Comparison of ENCODE assay signal across 1 cellular context in the genomic region with DNA sequence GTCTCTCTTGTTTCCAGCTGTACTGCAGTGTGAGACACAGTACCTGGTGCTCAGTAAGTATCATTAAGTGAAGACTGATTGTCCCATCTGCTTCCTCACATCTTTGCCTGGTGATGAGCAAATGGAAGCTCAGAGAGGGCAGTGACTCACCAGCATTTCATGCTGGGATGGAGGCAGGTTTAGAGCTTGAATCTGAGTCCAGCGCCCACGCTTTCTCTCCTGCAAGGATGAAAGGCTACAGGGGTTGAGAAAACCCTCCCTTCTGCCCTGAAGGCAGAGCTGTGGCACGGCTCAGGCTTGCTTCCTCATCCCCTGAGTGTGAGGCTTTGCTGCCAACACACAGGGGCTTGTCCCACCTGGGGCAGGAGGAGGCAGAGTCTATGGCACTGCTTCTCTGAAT.
TF ChIP-seq lines count a peak whose summit lies in the region.

No MANE protein-coding gene starts in this region.

TF ChIP-seq in SK-N-SH, 30 proteins besides CTCF, POLR2A, EP300 and RAD21:
- TF ChIP-seq SMC3 (IDR thresholded peaks at IDR 0.05; ENCODE audit: low read depth, low read length) (no peak), USF1 (IDR thresholded peaks at IDR 0.05; ENCODE audit: borderline replicate concordance, low read depth) (no peak), ZBTB33 (IDR thresholded peaks at IDR 0.05; ENCODE audit: borderline replicate concordance, low read depth) (no peak), PBX3 (IDR thresholded peaks at IDR 0.05) (0 out of 2 replicates have a peak, but pooled peaks have one; percentile 14), NRF1 (IDR thresholded peaks at IDR 0.05; ENCODE audit: low read depth, low read length) (no peak), TCF12 (IDR thresholded peaks at IDR 0.05) (peak; percentile 40; the same call in 1 of the 2 replicates), MXI1 (IDR thresholded peaks at IDR 0.05; ENCODE audit: low read depth, low read length) (no peak), MAX (IDR thresholded peaks at IDR 0.05; ENCODE audit: low read depth) (0 out of 2 replicates have a peak, but pooled peaks have one; percentile 32), GATA2 (CRISPR knock-in tag; IDR thresholded peaks at IDR 0.05) (no peak), FOSL2 (IDR thresholded peaks at IDR 0.05; ENCODE audit: borderline replicate concordance, low read depth) (peak; percentile 70; the same call in 1 of the 2 replicates), SIN3A (IDR thresholded peaks at IDR 0.05; ENCODE audit: borderline replicate concordance, low read depth, low read length) (no peak)
